ENCODE assay signal across 1 cellular context in the genomic region with DNA sequence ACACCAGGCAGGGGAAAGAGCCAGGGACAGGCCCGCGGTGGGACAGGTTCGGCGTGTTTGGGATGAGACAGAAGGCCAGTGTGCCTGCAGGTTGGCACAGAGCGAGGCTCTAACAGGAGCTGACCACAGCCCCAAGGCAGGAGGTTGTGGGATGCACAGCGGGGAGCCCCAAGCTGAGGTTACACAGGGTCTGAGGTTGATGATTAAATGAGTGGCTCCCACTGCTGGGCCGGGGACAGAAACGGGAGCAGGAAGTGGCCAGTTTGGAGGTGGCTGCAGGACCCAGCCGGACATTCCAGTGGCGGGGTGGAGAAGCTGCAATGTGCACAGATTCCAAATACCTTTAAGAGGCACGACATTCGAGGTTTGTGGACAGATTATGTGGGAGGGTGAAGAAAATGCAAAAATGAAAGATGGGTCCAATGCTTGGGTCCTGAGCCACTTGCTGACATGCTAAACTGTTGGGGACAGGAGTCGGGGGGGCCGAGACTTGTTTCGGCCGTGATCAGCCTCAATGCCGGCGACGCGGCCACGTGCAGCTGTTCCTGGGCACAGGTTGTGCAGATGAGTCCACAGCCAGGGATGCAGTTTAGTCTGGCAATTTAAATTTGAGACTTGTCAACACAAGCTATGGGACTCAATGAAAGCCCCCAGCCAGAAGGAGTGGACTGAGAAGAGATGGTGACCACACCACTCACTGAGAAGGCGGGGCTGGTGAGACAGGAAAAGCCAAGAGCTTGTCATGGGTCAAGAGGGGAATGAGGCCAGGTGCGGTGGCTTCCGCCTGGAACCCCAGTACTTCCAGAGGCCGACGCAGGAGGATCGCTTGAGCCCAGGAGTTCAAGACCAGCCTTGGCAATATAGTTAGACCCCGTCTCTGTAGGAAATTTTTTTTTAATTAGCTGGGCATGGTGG.
A peak's percentile ranks its signal among the peaks of the same experiment; 100 is the strongest.
TF ChIP-seq lines count a peak whose summit lies in the region.

No MANE protein-coding gene starts in this region.

TF ChIP-seq in HepG2, 621 proteins besides CTCF, POLR2A, EP300 and RAD21 (continued from another document and continues in another):
- TF ChIP-seq, protein P1, sequence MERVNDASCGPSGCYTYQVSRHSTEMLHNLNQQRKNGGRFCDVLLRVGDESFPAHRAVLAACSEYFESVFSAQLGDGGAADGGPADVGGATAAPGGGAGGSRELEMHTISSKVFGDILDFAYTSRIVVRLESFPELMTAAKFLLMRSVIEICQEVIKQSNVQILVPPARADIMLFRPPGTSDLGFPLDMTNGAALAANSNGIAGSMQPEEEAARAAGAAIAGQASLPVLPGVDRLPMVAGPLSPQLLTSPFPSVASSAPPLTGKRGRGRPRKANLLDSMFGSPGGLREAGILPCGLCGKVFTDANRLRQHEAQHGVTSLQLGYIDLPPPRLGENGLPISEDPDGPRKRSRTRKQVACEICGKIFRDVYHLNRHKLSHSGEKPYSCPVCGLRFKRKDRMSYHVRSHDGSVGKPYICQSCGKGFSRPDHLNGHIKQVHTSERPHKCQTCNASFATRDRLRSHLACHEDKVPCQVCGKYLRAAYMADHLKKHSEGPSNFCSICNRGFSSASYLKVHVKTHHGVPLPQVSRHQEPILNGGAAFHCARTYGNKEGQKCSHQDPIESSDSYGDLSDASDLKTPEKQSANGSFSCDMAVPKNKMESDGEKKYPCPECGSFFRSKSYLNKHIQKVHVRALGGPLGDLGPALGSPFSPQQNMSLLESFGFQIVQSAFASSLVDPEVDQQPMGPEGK (CRISPR knock-in tag; IDR thresholded peaks at IDR 0.05): peak; percentile 46; the same call in 1 of the 2 replicates
- TF ChIP-seq, protein P2, sequence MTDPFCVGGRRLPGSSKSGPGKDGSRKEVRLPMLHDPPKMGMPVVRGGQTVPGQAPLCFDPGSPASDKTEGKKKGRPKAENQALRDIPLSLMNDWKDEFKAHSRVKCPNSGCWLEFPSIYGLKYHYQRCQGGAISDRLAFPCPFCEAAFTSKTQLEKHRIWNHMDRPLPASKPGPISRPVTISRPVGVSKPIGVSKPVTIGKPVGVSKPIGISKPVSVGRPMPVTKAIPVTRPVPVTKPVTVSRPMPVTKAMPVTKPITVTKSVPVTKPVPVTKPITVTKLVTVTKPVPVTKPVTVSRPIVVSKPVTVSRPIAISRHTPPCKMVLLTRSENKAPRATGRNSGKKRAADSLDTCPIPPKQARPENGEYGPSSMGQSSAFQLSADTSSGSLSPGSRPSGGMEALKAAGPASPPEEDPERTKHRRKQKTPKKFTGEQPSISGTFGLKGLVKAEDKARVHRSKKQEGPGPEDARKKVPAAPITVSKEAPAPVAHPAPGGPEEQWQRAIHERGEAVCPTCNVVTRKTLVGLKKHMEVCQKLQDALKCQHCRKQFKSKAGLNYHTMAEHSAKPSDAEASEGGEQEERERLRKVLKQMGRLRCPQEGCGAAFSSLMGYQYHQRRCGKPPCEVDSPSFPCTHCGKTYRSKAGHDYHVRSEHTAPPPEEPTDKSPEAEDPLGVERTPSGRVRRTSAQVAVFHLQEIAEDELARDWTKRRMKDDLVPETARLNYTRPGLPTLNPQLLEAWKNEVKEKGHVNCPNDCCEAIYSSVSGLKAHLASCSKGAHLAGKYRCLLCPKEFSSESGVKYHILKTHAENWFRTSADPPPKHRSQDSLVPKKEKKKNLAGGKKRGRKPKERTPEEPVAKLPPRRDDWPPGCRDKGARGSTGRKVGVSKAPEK (CRISPR knock-in tag; IDR thresholded peaks at IDR 0.05; ENCODE audit: borderline replicate concordance): 0 out of 2 replicates have a peak, but pooled peaks have one; percentile 61
- TF ChIP-seq ETV6 (CRISPR knock-in tag; conservative IDR thresholded peaks at IDR 0.05): no peak
- peak; percentile 38; the same call in 1 of the 2 replicates for TF ChIP-seq ZNF614 (CRISPR knock-in tag; IDR thresholded peaks at IDR 0.05; ENCODE audit: borderline replicate concordance)
- TF ChIP-seq, protein P3, sequence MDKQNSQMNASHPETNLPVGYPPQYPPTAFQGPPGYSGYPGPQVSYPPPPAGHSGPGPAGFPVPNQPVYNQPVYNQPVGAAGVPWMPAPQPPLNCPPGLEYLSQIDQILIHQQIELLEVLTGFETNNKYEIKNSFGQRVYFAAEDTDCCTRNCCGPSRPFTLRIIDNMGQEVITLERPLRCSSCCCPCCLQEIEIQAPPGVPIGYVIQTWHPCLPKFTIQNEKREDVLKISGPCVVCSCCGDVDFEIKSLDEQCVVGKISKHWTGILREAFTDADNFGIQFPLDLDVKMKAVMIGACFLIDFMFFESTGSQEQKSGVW (CRISPR knock-in tag; IDR thresholded peaks at IDR 0.05; ENCODE audit: borderline replicate concordance): no peak
- TF ChIP-seq, protein P4, sequence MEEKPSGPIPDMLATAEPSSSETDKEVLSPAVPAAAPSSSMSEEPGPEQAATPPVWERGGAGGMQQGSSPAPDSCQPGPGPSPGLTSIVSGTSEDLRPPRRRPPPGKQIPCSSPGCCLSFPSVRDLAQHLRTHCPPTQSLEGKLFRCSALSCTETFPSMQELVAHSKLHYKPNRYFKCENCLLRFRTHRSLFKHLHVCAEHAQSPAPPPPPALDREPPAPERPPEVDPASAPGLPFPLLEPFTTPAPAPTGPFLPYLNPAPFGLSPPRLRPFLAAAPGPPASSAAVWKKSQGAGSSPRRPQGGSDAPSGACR (CRISPR knock-in tag; IDR thresholded peaks at IDR 0.05): no peak
- 0 out of 2 replicates have a peak, but pooled peaks have one; percentile 21 for TF ChIP-seq ZFP90 (CRISPR knock-in tag; IDR thresholded peaks at IDR 0.05; ENCODE audit: borderline replicate concordance)
- 0 out of 2 replicates have a peak, but pooled peaks have one; percentile 29 for TF ChIP-seq FLYWCH1 (CRISPR knock-in tag; IDR thresholded peaks at IDR 0.05)
- peak; percentile 59; the same call in 1 of the 2 replicates for TF ChIP-seq ZNF510 (CRISPR knock-in tag; IDR thresholded peaks at IDR 0.05; ENCODE audit: low read depth)
- 0 out of 2 replicates have a peak, but pooled peaks have one; percentile 29 for TF ChIP-seq HOXA5 (CRISPR knock-in tag; IDR thresholded peaks at IDR 0.05)
- 0 out of 2 replicates have a peak, but pooled peaks have one; percentile 15 for TF ChIP-seq ZNF331 (CRISPR knock-in tag; IDR thresholded peaks at IDR 0.05)
- TF ChIP-seq, protein P5, sequence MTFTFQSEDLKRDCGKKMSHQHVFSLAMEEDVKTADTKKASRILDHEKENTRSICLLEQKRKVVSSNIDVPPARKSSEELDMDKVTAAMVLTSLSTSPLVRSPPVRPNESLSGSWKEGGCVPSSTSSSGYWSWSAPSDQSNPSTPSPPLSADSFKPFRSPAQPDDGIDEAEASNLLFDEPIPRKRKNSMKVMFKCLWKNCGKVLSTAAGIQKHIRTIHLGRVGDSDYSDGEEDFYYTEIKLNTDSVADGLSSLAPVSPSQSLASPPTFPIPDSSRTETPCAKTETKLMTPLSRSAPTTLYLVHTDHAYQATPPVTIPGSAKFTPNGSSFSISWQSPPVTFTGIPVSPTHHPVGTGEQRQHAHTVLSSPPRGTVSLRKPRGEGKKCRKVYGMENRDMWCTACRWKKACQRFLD (CRISPR knock-in tag; IDR thresholded peaks at IDR 0.05; ENCODE audit: borderline replicate concordance): peak; percentile 49; the same call in 1 of the 2 replicates
- 0 out of 2 replicates have a peak, but pooled peaks have one; percentile 32 for TF ChIP-seq ZIK1 (CRISPR knock-in tag; IDR thresholded peaks at IDR 0.05; ENCODE audit: borderline replicate concordance, low read depth)
- no peak for TF ChIP-seq ZNF770 (CRISPR knock-in tag; IDR thresholded peaks at IDR 0.05)
- TF ChIP-seq SP4 (CRISPR knock-in tag; IDR thresholded peaks at IDR 0.05): peak; percentile 56; the same call in 1 of the 2 replicates
- TF ChIP-seq ZNF687 (CRISPR knock-in tag; IDR thresholded peaks at IDR 0.05): peak; percentile 92
- no peak for TF ChIP-seq ZBTB46 (CRISPR knock-in tag; IDR thresholded peaks at IDR 0.05; ENCODE audit: borderline replicate concordance)
- no peak for TF ChIP-seq KDM6A (CRISPR knock-in tag; IDR thresholded peaks at IDR 0.05; ENCODE audit: low read depth)
- TF ChIP-seq, protein P6, sequence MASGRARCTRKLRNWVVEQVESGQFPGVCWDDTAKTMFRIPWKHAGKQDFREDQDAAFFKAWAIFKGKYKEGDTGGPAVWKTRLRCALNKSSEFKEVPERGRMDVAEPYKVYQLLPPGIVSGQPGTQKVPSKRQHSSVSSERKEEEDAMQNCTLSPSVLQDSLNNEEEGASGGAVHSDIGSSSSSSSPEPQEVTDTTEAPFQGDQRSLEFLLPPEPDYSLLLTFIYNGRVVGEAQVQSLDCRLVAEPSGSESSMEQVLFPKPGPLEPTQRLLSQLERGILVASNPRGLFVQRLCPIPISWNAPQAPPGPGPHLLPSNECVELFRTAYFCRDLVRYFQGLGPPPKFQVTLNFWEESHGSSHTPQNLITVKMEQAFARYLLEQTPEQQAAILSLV (CRISPR knock-in tag; IDR thresholded peaks at IDR 0.05; ENCODE audit: borderline replicate concordance): 0 out of 2 replicates have a peak, but pooled peaks have one; percentile 53
- TF ChIP-seq ZNF678 (CRISPR knock-in tag; IDR thresholded peaks at IDR 0.05): no peak
- TF ChIP-seq ZBTB20 (CRISPR knock-in tag; IDR thresholded peaks at IDR 0.05; ENCODE audit: borderline replicate concordance, low read depth): 0 out of 2 replicates have a peak, but pooled peaks have one; percentile 26
- peak; percentile 84; the same call in 1 of the 2 replicates for TF ChIP-seq ZNF224 (CRISPR knock-in tag; IDR thresholded peaks at IDR 0.05)
- TF ChIP-seq HMGXB4 (CRISPR knock-in tag; IDR thresholded peaks at IDR 0.05; ENCODE audit: borderline replicate concordance in 1 of 2, low read depth in 1 of 2): peak in 1 of 2 experiments; percentile 17; a peak in 1 of 4 replicates
- no peak for TF ChIP-seq ZNF234 (CRISPR knock-in tag; conservative IDR thresholded peaks at IDR 0.05)
